In genomic region chr13:40345654-40346372, GRCh38 we compare ENCODE assay signal across 2 cellular contexts.
A peak's percentile ranks its signal among the peaks of the same experiment; 100 is the strongest.
TF ChIP-seq lines count a peak whose summit lies in the region.

No MANE protein-coding gene starts in this region.

TF ChIP-seq in GM23338, 12 proteins besides CTCF, POLR2A, EP300 and RAD21 (continued from another document):
- TF ChIP-seq ZNF462 (CRISPR knock-in tag; IDR thresholded peaks at IDR 0.05) (no peak), STAT1 (IDR thresholded peaks at IDR 0.05; ENCODE audit: unreplicated experiment) (no peak), EZH2 (IDR thresholded peaks at IDR 0.05; ENCODE audit: low read depth, unreplicated experiment) (no peak), JUNB (IDR thresholded peaks at IDR 0.05; ENCODE audit: unreplicated experiment) (no peak), ZNF114 (CRISPR knock-in tag; IDR thresholded peaks at IDR 0.05) (no peak), CREB1 (CRISPR knock-in tag; IDR thresholded peaks at IDR 0.05; ENCODE audit: low read depth) (no peak), EZH2phosphoT487 (IDR thresholded peaks at IDR 0.05; ENCODE audit: unreplicated experiment) (no peak), POLR2AphosphoS5 (IDR thresholded peaks at IDR 0.05; ENCODE audit: low read depth) (no peak), NANOG (IDR thresholded peaks at IDR 0.05; ENCODE audit: borderline replicate concordance) (no peak)

TF ChIP-seq in HepG2, 621 proteins besides CTCF, POLR2A, EP300 and RAD21 (continued from another document and continues in another):
- TF ChIP-seq ZNF142 (CRISPR knock-in tag; IDR thresholded peaks at IDR 0.05) (no peak), ZBTB3 (CRISPR knock-in tag; IDR thresholded peaks at IDR 0.05; ENCODE audit: borderline replicate concordance, low read depth) (no peak), YEATS4 (CRISPR knock-in tag; IDR thresholded peaks at IDR 0.05; ENCODE audit: borderline replicate concordance) (no peak; the same call in 1 of the 2 replicates), ZNF232 (CRISPR knock-in tag; IDR thresholded peaks at IDR 0.05; ENCODE audit: borderline replicate concordance) (no peak), KDM6A (CRISPR knock-in tag; IDR thresholded peaks at IDR 0.05; ENCODE audit: low read depth) (peak; percentile 22; the same call in 1 of the 2 replicates), ZNF7 (CRISPR knock-in tag; IDR thresholded peaks at IDR 0.05) (no peak), ZNF660 (CRISPR knock-in tag; IDR thresholded peaks at IDR 0.05; ENCODE audit: borderline replicate concordance, low read depth) (no peak), GATAD2A (CRISPR knock-in tag; IDR thresholded peaks at IDR 0.05) (peak; percentile 61), ZIK1 (CRISPR knock-in tag; IDR thresholded peaks at IDR 0.05; ENCODE audit: borderline replicate concordance, low read depth) (no peak), ZNF678 (CRISPR knock-in tag; IDR thresholded peaks at IDR 0.05) (no peak), SOX13 (IDR thresholded peaks at IDR 0.05) (no peak), SOX13 (CRISPR knock-in tag; conservative IDR thresholded peaks at IDR 0.05 in 1 of 2, IDR thresholded peaks at IDR 0.05 in 1 of 2) (peak in 1 of 2 experiments; percentile 54; a peak in 1 of 4 replicates), ELF1 (CRISPR knock-in tag; IDR thresholded peaks at IDR 0.05) (peak; percentile 64), ZUFSP (CRISPR knock-in tag; IDR thresholded peaks at IDR 0.05; ENCODE audit: borderline replicate concordance) (no peak), TSC22D2 (CRISPR knock-in tag; IDR thresholded peaks at IDR 0.05; ENCODE audit: borderline replicate concordance) (no peak), ZNF484 (CRISPR knock-in tag; IDR thresholded peaks at IDR 0.05; ENCODE audit: borderline replicate concordance, low read depth) (no peak), LCORL (IDR thresholded peaks at IDR 0.05) (no peak), LCORL (CRISPR knock-in tag; IDR thresholded peaks at IDR 0.05) (peak; percentile 29; the same call in 1 of the 2 replicates), ZBTB34 (CRISPR knock-in tag; IDR thresholded peaks at IDR 0.05) (peak; percentile 91), ZNF597 (CRISPR knock-in tag; IDR thresholded peaks at IDR 0.05) (no peak), TIGD3 (CRISPR knock-in tag; IDR thresholded peaks at IDR 0.05; ENCODE audit: borderline replicate concordance) (no peak), ZNF687 (CRISPR knock-in tag; IDR thresholded peaks at IDR 0.05) (peak; percentile 61), IKZF1 (IDR thresholded peaks at IDR 0.05) (no peak), BHLHE40 (IDR thresholded peaks at IDR 0.05; ENCODE audit: low read length) (peak; percentile 50; the same call in 1 of the 2 replicates), FOXM1 (CRISPR knock-in tag; IDR thresholded peaks at IDR 0.05) (no peak), ZNF235 (CRISPR knock-in tag; IDR thresholded peaks at IDR 0.05; ENCODE audit: borderline replicate concordance) (no peak), ATF5 (CRISPR knock-in tag; IDR thresholded peaks at IDR 0.05; ENCODE audit: low read depth) (no peak), MXD1 (CRISPR knock-in tag; IDR thresholded peaks at IDR 0.05) (no peak), ATF2 (CRISPR knock-in tag; IDR thresholded peaks at IDR 0.05) (peak; percentile 28; the same call in 1 of the 2 replicates), MTERF4 (CRISPR knock-in tag; IDR thresholded peaks at IDR 0.05) (0 out of 2 replicates have a peak, but pooled peaks have one; percentile 34)
